In genomic region chr9:130139251-130139650, GRCh38 we compare ENCODE assay signal across 13 cellular contexts. TPM values are rescaled to one million over a fixed set of nuclear protein-coding genes. Genes with fewer than 3 reads are reported as not detected.
DNase-seq lines count a peak whose midpoint lies in the region; ATAC-seq and TF ChIP-seq lines count a peak whose summit lies in the region.
"Had no signal": no experiment of that assay in that cellular context is flagged by ENCODE, and none has a peak within 500 bp of the region (broad histone marks: within the 10 kb centered on the region; RNA-seq: fewer than 3 reads in every experiment).

No MANE protein-coding gene starts in this region.

- ATAC-seq in left cardiac atrium (no peak), psoas muscle (no peak)

- no peak for DNase-seq in left ventricle myocardium inferior
- no peak for DNase-seq in left cardiac atrium
- peak; percentile 75 for DNase-seq in amniotic epithelial cell (ENCODE audit: low read depth)
- DNase-seq in uterus, result no peak
- no peak for DNase-seq in NCI-H2196 treated with DMSO at 0.1 percent for 48 hours (lab: John Stamatoyannopoulos, UW; ENCODE audit: unreplicated experiment)
- DNase-seq in HuH-7.5 (ENCODE audit: low spot score), result no peak
- no peak for DNase-seq in psoas muscle
- DNase-seq: activated CD4-positive, CD25-positive, alpha-beta regulatory T cell treated with anti-CD3 and anti-CD28 coated beads, Interleukin-2, amount 50 U/mL, for 72 hours; NCI-H510A treated with DMSO at 0.1 percent for 48 hours; SJCRH30; upper lobe of left lung had no signal

- H3K4me1 ChIP-seq in left ventricle myocardium inferior, result peaks cover 44% of the 10 kb centered on the region
- H3K4me1 ChIP-seq in muscle layer of duodenum (ENCODE audit: control insufficient read depth in 1 of 2, insufficient read depth in 2 of 2, low read length in 2 of 2), result peaks cover 19 to 27% of the 10 kb centered on the region in 2 donors
- H3K4me1 ChIP-seq in uterus, result peaks cover 9 to 13% of the 10 kb centered on the region in 2 donors
- H3K4me1 ChIP-seq in psoas muscle, result peaks cover 9% of the 10 kb centered on the region

- H3K27ac ChIP-seq in left ventricle myocardium inferior (replicated peaks) (peak overlapping the region; percentile 60), muscle layer of duodenum (ENCODE audit: low read length) (peak overlapping the region; percentile 58), uterus (peak overlapping the region; percentile 74 to 75), psoas muscle (no peak overlapping the region)
- H3K27ac ChIP-seq: KMS-11, SJCRH30, upper lobe of left lung had no signal

- TF ChIP-seq CTCF in left ventricle myocardium inferior (IDR thresholded peaks at IDR 0.05; ENCODE audit: borderline replicate concordance), result no peak
- no peak for TF ChIP-seq CTCF in uterus (IDR thresholded peaks at IDR 0.05)
- no peak for TF ChIP-seq CTCF in psoas muscle (IDR thresholded peaks at IDR 0.05)

- TF ChIP-seq POLR2A in uterus (IDR thresholded peaks at IDR 0.05), result no peak

- H3K36me3 ChIP-seq in left ventricle myocardium inferior (peaks cover 10% of the 10 kb centered on the region), muscle layer of duodenum (ENCODE audit: control insufficient read depth in 1 of 2, insufficient read depth in 2 of 2, low read length in 2 of 2) (peaks cover 6 to 10% of the 10 kb centered on the region in 2 donors), uterus (no peaks in the 10 kb centered on the region), psoas muscle (ENCODE audit: insufficient read depth in 1 of 2, low read depth in 1 of 2) (peaks cover 0 to 17% of the 10 kb centered on the region in 2 donors)
- H3K36me3 ChIP-seq: SJCRH30 had no signal

- H3K9me3 ChIP-seq in left ventricle myocardium inferior (replicated peaks), result no peaks in the 10 kb centered on the region
- no peaks in the 10 kb centered on the region for H3K9me3 ChIP-seq in muscle layer of duodenum (ENCODE audit: control insufficient read depth in 1 of 2, low read length in 2 of 2)
- no peaks in the 10 kb centered on the region for H3K9me3 ChIP-seq in uterus
- H3K9me3 ChIP-seq in psoas muscle, result no peaks in the 10 kb centered on the region
- H3K9me3 ChIP-seq: SJCRH30, upper lobe of left lung had no signal

- WGBS in psoas muscle, 3 donors, result 75 to 84% (median 82%) methylated on average over 10 of the region's 10 CpGs

- intact Hi-C loops in left ventricle myocardium inferior (cut with micrococcal nuclease) (no loop called here), left cardiac atrium (cut with DNase I) (no loop called here), uterus (cut with DNase I; ENCODE audit: low total_unique reads) (no loop called here), psoas muscle (cut with DNase I) (no loop called here)

- no peaks in the 10 kb centered on the region for H3K27me3 ChIP-seq in left ventricle myocardium inferior (ENCODE audit: low read depth)
- H3K27me3 ChIP-seq in muscle layer of duodenum (ENCODE audit: low read depth, low read length), result no peaks in the 10 kb centered on the region
- H3K27me3 ChIP-seq in uterus, result no peaks in the 10 kb centered on the region
- H3K27me3 ChIP-seq in psoas muscle (ENCODE audit: insufficient read depth in 3 of 3, low read length in 2 of 3), result peaks cover 0 to 10% (median 0%) of the 10 kb centered on the region in 3 donors
- H3K27me3 ChIP-seq: SJCRH30, upper lobe of left lung had no signal

- H3K4me3 ChIP-seq in left ventricle myocardium inferior (no peak overlapping the region), muscle layer of duodenum (ENCODE audit: low read depth in 1 of 2, low read length in 2 of 2) (peak overlapping the region in 1 of 2 donors; percentile 14), uterus (no peak overlapping the region), psoas muscle (no peak overlapping the region)
- H3K4me3 ChIP-seq: SJCRH30, upper lobe of left lung had no signal

RNA-seq across cellular contexts. Expression of gene NCS1, which starts 33.0 kb away (rescaled TPM):
- total RNA-seq in left ventricle myocardium inferior (6.1 TPM), left cardiac atrium (10 to 100 TPM in 1 of 2 donors, 1 to 10 TPM in 1; 8.2 to 11.5 TPM), uterus (10 to 100 TPM in 3 of 4 donors, 1 to 10 TPM in 1; 4.1 to 99.3 (median 39.0) TPM), psoas muscle (1 to 10 TPM; 2.9 to 7.5 (median 3.8) TPM)
- polyA plus RNA-seq in psoas muscle, result 1 to 10 TPM; 3.6 to 5.0 (median 3.8) TPM
